In genomic region chr6:152703750-152704149, GRCh38 we compare ENCODE assay signal across 5 cellular contexts. TPM values are rescaled to one million over a fixed set of nuclear protein-coding genes. Genes with fewer than 3 reads are reported as not detected.
"Had no signal": no experiment of that assay in that cellular context is flagged by ENCODE, and none has a peak within 500 bp of the region (broad histone marks: within the 10 kb centered on the region; RNA-seq: fewer than 3 reads in every experiment).

No MANE protein-coding gene starts in this region.

RNA-seq across cellular contexts. Expression of gene MYCT1, which starts 6.1 kb away (rescaled TPM):
- total RNA-seq: HepG2, HT-29 had no signal
- polyA plus RNA-seq: HepG2, IgD-negative memory B cell had no signal

RNA-seq across cellular contexts. Expression of gene VIP, which starts 46.8 kb away (rescaled TPM):
- total RNA-seq: HepG2, HT-29, HT1080, K562 had no signal
- polyA plus RNA-seq: HepG2, IgD-negative memory B cell had no signal
